Comparison of ENCODE assay signal across 15 cellular contexts in the genomic region with DNA sequence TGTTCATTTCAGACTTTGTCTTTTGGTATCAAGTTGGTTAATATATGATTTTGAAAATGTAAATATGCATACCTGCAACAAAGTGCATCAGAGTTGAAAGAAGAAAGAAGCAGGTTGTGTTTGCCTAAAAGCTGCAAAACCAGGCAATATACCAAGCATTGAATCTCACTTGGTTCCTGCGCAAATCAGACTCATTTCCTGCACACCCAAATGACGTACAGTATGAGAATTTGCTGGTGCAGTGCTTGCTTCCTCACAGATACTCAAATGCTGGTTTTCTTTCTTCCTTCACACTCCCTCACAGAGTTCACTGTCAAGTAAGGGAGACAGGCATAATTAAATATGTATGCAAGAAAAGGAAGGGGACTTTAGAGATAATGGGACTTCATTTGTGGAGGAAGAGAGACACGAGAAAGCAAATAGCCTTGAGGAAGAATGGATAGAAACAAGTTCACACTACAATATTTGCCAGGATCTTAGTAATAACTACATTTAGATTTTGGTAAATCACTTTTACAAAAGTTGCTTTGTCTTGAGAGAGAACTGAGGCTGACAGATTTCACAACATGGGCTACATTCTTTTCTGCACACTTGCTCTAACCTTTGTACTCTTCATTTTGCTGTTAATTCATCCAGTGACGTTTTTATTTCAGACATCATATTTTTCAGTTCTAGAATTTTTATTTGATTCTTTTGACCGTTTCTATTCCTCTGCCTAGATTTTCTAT.
DNase-seq lines count a peak whose midpoint lies in the region; ATAC-seq lines count a peak whose summit lies in the region.
"Had no signal": no experiment of that assay in that cellular context is flagged by ENCODE, and none has a peak within 500 bp of the region (broad histone marks: within the 10 kb centered on the region; RNA-seq: fewer than 3 reads in every experiment).

No MANE protein-coding gene starts in this region.

- in situ Hi-C loops in HAP-1 (cut with MboI; ENCODE audit: low sequenced_read_pairs), result no loop called here

- peak; percentile 35 for DNase-seq in activated gamma-delta T cell treated with Interleukin-2 at 50 U/mL for 16 hours
- no peak for DNase-seq in activated gamma-delta T cell (lab: John Stamatoyannopoulos, UW)
- DNase-seq in T-helper 2 cell treated with Interferon-gamma antibody and Interleukin-4, amounts not matched to agents 5 μg/mL and 100 μg/mL, for 36 hours (ENCODE audit: low spot score), result no peak
- peak; percentile 14 for DNase-seq in effector CD4-positive, alpha-beta T cell
- DNase-seq in stimulated activated effector memory CD8-positive, alpha-beta T cell treated with anti-CD3 and anti-CD28 coated beads, Interleukin-12 subunit alpha, Interleukin-12 subunit beta, amount 100 ng/mL, for 72 hours (ENCODE audit: low spot score in 2 of 2), result no peak
- no peak for DNase-seq in inferior parietal cortex (ENCODE audit: extremely low spot score)
- no peak for DNase-seq in HAP-1 (ENCODE audit: low spot score in 2 of 2)
- DNase-seq: COR-L47, hypothalamus, NCI-H1092 treated with DMSO at 0.1 percent for 48 hours, PC-3, retina, SJCRH30, substantia nigra had no signal

- peaks cover 37% of the 10 kb centered on the region for H3K36me3 Mint-ChIP-seq in T-helper 2 cell treated with Interferon-gamma antibody and Interleukin-4, amounts not matched to agents 5 μg/mL and 100 μg/mL, for 36 hours (ENCODE audit: low read depth)
- peaks cover 5% of the 10 kb centered on the region for H3K36me3 Mint-ChIP-seq in stimulated activated effector memory CD8-positive, alpha-beta T cell treated with anti-CD3 and anti-CD28 coated beads, Interleukin-12 subunit alpha, Interleukin-12 subunit beta, amount 100 ng/mL, for 72 hours

- no peaks in the 10 kb centered on the region for H3K27me3 ChIP-seq in HAP-1 (ENCODE audit: low read depth)
- H3K27me3 ChIP-seq: SJCRH30 had no signal

- peaks cover 20% of the 10 kb centered on the region for H3K9me3 Mint-ChIP-seq in T-helper 2 cell treated with Interferon-gamma antibody and Interleukin-4, amounts not matched to agents 5 μg/mL and 100 μg/mL, for 36 hours
- peaks cover 5% of the 10 kb centered on the region for H3K9me3 Mint-ChIP-seq in stimulated activated effector memory CD8-positive, alpha-beta T cell treated with anti-CD3 and anti-CD28 coated beads, Interleukin-12 subunit alpha, Interleukin-12 subunit beta, amount 100 ng/mL, for 72 hours

- H3K36me3 ChIP-seq in HAP-1 (replicated peaks), result no peaks in the 10 kb centered on the region
- H3K36me3 ChIP-seq: SJCRH30 had no signal

- H3K4me1 Mint-ChIP-seq in T-helper 2 cell treated with Interferon-gamma antibody and Interleukin-4, amounts not matched to agents 5 μg/mL and 100 μg/mL, for 36 hours (ENCODE audit: low read depth), result peaks cover 71% of the 10 kb centered on the region
- peaks cover 80% of the 10 kb centered on the region for H3K4me1 Mint-ChIP-seq in stimulated activated effector memory CD8-positive, alpha-beta T cell treated with anti-CD3 and anti-CD28 coated beads, Interleukin-12 subunit alpha, Interleukin-12 subunit beta, amount 100 ng/mL, for 72 hours

- H3K4me3 ChIP-seq in HAP-1, result no peak overlapping the region
- H3K4me3 ChIP-seq: SJCRH30 had no signal

- H3K9me3 ChIP-seq in HAP-1, result no peaks in the 10 kb centered on the region
- H3K9me3 ChIP-seq: SJCRH30 had no signal

- H3K27ac Mint-ChIP-seq in T-helper 2 cell treated with Interferon-gamma antibody and Interleukin-4, amounts not matched to agents 5 μg/mL and 100 μg/mL, for 36 hours, result peak overlapping the region; percentile 72
- H3K27ac Mint-ChIP-seq in stimulated activated effector memory CD8-positive, alpha-beta T cell treated with anti-CD3 and anti-CD28 coated beads, Interleukin-12 subunit alpha, Interleukin-12 subunit beta, amount 100 ng/mL, for 72 hours, result no peak overlapping the region

- peaks cover 15% of the 10 kb centered on the region for H3K4me1 ChIP-seq in HAP-1

- no peaks in the 10 kb centered on the region for H3K27me3 Mint-ChIP-seq in T-helper 2 cell treated with Interferon-gamma antibody and Interleukin-4, amounts not matched to agents 5 μg/mL and 100 μg/mL, for 36 hours (ENCODE audit: low read depth)

- peak overlapping the region; percentile 44 for H3K4me3 Mint-ChIP-seq in T-helper 2 cell treated with Interferon-gamma antibody and Interleukin-4, amounts not matched to agents 5 μg/mL and 100 μg/mL, for 36 hours
- H3K4me3 Mint-ChIP-seq in stimulated activated effector memory CD8-positive, alpha-beta T cell treated with anti-CD3 and anti-CD28 coated beads, Interleukin-12 subunit alpha, Interleukin-12 subunit beta, amount 100 ng/mL, for 72 hours, result peak overlapping the region; percentile 36

- ATAC-seq in stimulated activated effector memory CD8-positive, alpha-beta T cell treated with anti-CD3 and anti-CD28 coated beads, Interleukin-12 subunit alpha, Interleukin-12 subunit beta, amount 100 ng/mL, for 72 hours, result peak; percentile 75
- no peak for ATAC-seq in GM18498 (IDR thresholded peaks at IDR 0.05; ENCODE audit: unreplicated experiment)
- ATAC-seq: PC-3 had no signal

Comparison
In these comparisons a context has a peak if more than half of its experiments do, and no peak if none do; other contexts are left out.
1. DNase-seq: peak in activated gamma-delta T cell treated with Interleukin-2 at 50 U/mL for 16 hours (single experiment) and effector CD4-positive, alpha-beta T cell (single experiment); none in activated gamma-delta T cell (single experiment), T-helper 2 cell treated with Interferon-gamma antibody and Interleukin-4, amounts not matched to agents 5 μg/mL and 100 μg/mL, for 36 hours (single experiment), stimulated activated effector memory CD8-positive, alpha-beta T cell treated with anti-CD3 and anti-CD28 coated beads, Interleukin-12 subunit alpha, Interleukin-12 subunit beta, amount 100 ng/mL, for 72 hours (0 of 2), inferior parietal cortex (single experiment) and HAP-1 (0 of 2).